3 cellular contexts compared by ENCODE assay signal in the genomic region with DNA sequence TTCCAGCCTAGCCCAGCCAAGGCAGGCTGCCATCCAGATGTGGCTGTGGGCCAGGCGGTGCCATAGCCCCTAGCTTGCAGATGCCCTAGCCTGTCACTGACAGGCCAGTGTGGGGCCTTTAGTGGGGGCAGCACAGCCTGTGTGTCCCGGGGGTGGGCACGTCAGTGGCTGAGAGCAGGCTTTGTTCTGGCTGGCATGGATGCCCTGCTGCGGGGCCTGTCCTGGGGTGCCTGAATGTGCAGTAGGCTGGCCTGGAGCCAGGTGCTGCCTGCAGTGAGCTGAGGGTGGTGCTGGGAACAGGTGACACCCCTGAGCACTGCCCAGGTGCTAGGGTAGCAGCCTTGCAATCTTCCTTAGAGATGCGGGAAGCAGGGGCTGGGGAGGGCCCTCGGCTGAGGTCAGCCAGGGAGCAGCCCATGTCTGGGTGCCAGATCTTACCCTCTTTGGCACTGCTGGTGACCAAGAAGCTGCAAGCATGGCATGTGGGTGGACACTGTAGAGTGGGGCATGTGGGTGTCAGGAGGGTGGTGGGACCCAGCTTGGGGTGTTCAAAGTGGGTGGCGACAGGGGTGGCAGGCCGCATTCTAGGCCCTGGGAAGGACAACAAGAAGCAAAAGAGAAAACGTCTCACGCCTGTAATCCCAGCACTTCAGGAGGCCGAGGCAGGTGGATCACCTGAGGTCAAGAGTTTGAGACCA. TPM values are rescaled to one million over a fixed set of nuclear protein-coding genes. Genes with fewer than 3 reads are reported as not detected.
"Had no signal": no experiment of that assay in that cellular context is flagged by ENCODE, and none has a peak within 500 bp of the region (broad histone marks: within the 10 kb centered on the region; RNA-seq: fewer than 3 reads in every experiment).

No MANE protein-coding gene starts in this region.

RNA-seq across cellular contexts. Expression of gene KCNJ12, which starts 37.6 kb away (rescaled TPM):
- total RNA-seq: HT-29, RPMI7951, SJSA1 had no signal
